In the genomic region with DNA sequence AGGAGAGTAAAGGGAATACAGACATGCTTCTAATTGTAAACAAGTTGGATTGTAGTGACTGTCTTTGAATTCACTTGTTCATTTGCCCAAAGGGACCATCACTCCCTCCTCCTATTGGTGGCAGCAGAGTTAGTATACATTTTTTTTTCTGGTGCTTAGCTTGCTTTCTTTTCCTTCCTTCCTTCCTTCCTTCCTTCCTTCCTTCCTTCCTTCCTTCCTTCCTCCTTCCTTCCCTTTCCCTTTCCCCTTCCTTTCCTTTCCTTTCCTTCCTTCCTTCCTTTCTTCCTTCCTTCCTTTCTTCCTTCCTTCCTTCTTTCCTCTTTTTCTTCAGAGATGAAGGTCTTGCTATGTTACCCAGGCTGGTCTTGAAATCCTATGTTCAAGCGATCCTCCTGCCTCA, we compare ENCODE assay signal across 17 cellular contexts.
DNase-seq lines count a peak whose midpoint lies in the region; ATAC-seq, FAIRE-seq and TF ChIP-seq lines count a peak whose summit lies in the region.
"Had no signal": no experiment of that assay in that cellular context is flagged by ENCODE, and none has a peak within 500 bp of the region (broad histone marks: within the 10 kb centered on the region; RNA-seq: fewer than 3 reads in every experiment).

No MANE protein-coding gene starts in this region.

- no peaks in the 10 kb centered on the region for H3K9me1 ChIP-seq in endothelial cell of umbilical vein (replicated peaks; ENCODE audit: control insufficient read depth, extremely low read depth, insufficient read depth, low read length)

- no peak overlapping the region for H2AFZ ChIP-seq in endothelial cell of umbilical vein (ENCODE audit: low read depth, low read length)

- H3K9me3 ChIP-seq in HEK293 (ENCODE audit: control insufficient read depth, insufficient read depth, low read depth, low read length) (no peaks in the 10 kb centered on the region), endothelial cell of umbilical vein (replicated peaks; ENCODE audit: control insufficient read depth, insufficient read depth, low read length) (no peaks in the 10 kb centered on the region), aorta (ENCODE audit: control insufficient read depth, low read length) (no peaks in the 10 kb centered on the region)
- H3K9me3 ChIP-seq: Caco-2 had no signal

- H3K36me3 ChIP-seq in HEK293 (ENCODE audit: control insufficient read depth in 2 of 2, insufficient read depth in 1 of 2, low read length in 2 of 2), result no peaks in the 10 kb centered on the region
- H3K36me3 ChIP-seq in endothelial cell of umbilical vein (ENCODE audit: control insufficient read depth in 2 of 2, extremely low read depth in 1 of 2, insufficient read depth in 2 of 2, low read length in 2 of 2), result no peaks in the 10 kb centered on the region
- no peaks in the 10 kb centered on the region for H3K36me3 ChIP-seq in aorta (ENCODE audit: control insufficient read depth in 1 of 2, insufficient read depth in 2 of 2, low read length in 1 of 2)

- H3K27me3 Mint-ChIP-seq in activated T-helper 1 cell treated with anti-CD3 and anti-CD28 coated beads, Interleukin-12 subunit alpha, Interleukin-12 subunit beta, Interleukin-2, Interleukin-4 antibody, amounts not matched to agents 30 ng/mL and 10 ng/mL and 1 ng/mL, durations not matched to agents 14 hours and 24 hours and 36 hours (ENCODE audit: insufficient read depth), result no peaks in the 10 kb centered on the region
- H3K27me3 Mint-ChIP-seq: CD4-positive, CD25-positive, alpha-beta regulatory T cell had no signal

- H3K4me1 ChIP-seq in HEK293 (ENCODE audit: control insufficient read depth, insufficient read depth, low read length), result no peaks in the 10 kb centered on the region
- H3K4me1 ChIP-seq in endothelial cell of umbilical vein (ENCODE audit: control insufficient read depth, extremely low read depth, insufficient read depth, low read length), result no peaks in the 10 kb centered on the region
- H3K4me1 ChIP-seq in aorta (ENCODE audit: control insufficient read depth in 1 of 2, insufficient read depth in 2 of 2, low read length in 2 of 2), result no peaks in the 10 kb centered on the region
- H3K4me1 ChIP-seq: Caco-2 had no signal

- dilution Hi-C loops in endothelial cell of umbilical vein (cut with MboI; ENCODE audit: extremely low pct_ligation_motif_present, low sequenced_read_pairs), result no loop called here

- no peaks in the 10 kb centered on the region for H3K36me3 Mint-ChIP-seq in activated T-helper 1 cell treated with anti-CD3 and anti-CD28 coated beads, Interleukin-12 subunit alpha, Interleukin-12 subunit beta, Interleukin-2, Interleukin-4 antibody, amounts not matched to agents 30 ng/mL and 10 ng/mL and 1 ng/mL, durations not matched to agents 14 hours and 24 hours and 36 hours (ENCODE audit: low read depth)
- H3K36me3 Mint-ChIP-seq: CD4-positive, CD25-positive, alpha-beta regulatory T cell; CD8-positive, alpha-beta T cell had no signal

- BruUV-seq in endothelial cell of umbilical vein (replicated peaks; lab: Mats Ljungman, UMichigan), result no TSS peak

- no peak for ATAC-seq in aorta (ENCODE audit: low FRiP score)
- ATAC-seq: CD8-positive, alpha-beta T cell had no signal

- H3K4me3 ChIP-seq in HEK293 (ENCODE audit: low read depth, low read length) (no peak overlapping the region), endothelial cell of umbilical vein (replicated peaks in 1 of 3; ENCODE audit: insufficient read depth in 1 of 3, low read depth in 1 of 3, low read length in 3 of 3) (no peak overlapping the region), aorta (ENCODE audit: low read length in 2 of 2) (no peak overlapping the region)

- no peaks in the 10 kb centered on the region for H4K20me1 ChIP-seq in endothelial cell of umbilical vein (replicated peaks; ENCODE audit: control insufficient read depth, extremely low read depth, insufficient read depth, low read length)

- no peak overlapping the region for H3K4me2 ChIP-seq in endothelial cell of umbilical vein (ENCODE audit: insufficient read depth, low read length)

- H3K27ac ChIP-seq in HEK293 (ENCODE audit: extremely low read depth, low read depth, low read length), result no peak overlapping the region
- H3K27ac ChIP-seq in endothelial cell of umbilical vein (ENCODE audit: insufficient read depth, low read depth, low read length), result no peak overlapping the region
- H3K27ac ChIP-seq in aorta (ENCODE audit: low read depth in 1 of 2, low read length in 2 of 2), result no peak overlapping the region

- CTCF ChIA-PET in HEK293 (lab: Yijun Ruan, JAX), result interaction anchor here (0.6 to 1.0 kb wide), 4 partner anchors 10 to 1041 kb away, joined by 3 to 5 read pairs (median 4); no protein-coding TSS in a partner anchor
- CTCF ChIA-PET in endothelial cell of umbilical vein (lab: Charles Lee), result no interaction called here

- DNase-seq in activated T-helper 1 cell treated with anti-CD3 and anti-CD28 coated beads, Interleukin-12 subunit alpha, Interleukin-12 subunit beta, Interleukin-2, Interleukin-4 antibody, amounts not matched to agents 30 ng/mL and 10 ng/mL and 1 ng/mL, durations not matched to agents 14 hours and 24 hours and 36 hours (ENCODE audit: low spot score), result no peak
- DNase-seq in endothelial cell of umbilical vein (ENCODE audit: low read depth, low spot score) (no peak), pons (ENCODE audit: low spot score) (no peak), aorta (no peak)
- no peak for DNase-seq in stimulated activated CD4-positive, alpha-beta T cell treated with anti-CD3 and anti-CD28 coated beads, Interleukin-4, amount 100 ng/mL, for 1 hour
- DNase-seq: C1 segment of cervical spinal cord; Caco-2; CD4-positive, CD25-positive, alpha-beta regulatory T cell; CD8-positive, alpha-beta T cell; DMS153; DND-41; GOT3; HCEC 1CT had no signal

- no peaks in the 10 kb centered on the region for H3K79me2 ChIP-seq in endothelial cell of umbilical vein (ENCODE audit: control insufficient read depth, insufficient read depth, low read length)

- POLR2A ChIA-PET in HEK293 (lab: Yijun Ruan, JAX), result no interaction called here
- POLR2A ChIA-PET in endothelial cell of umbilical vein (lab: Charles Lee), result no interaction called here

- H3K27me3 ChIP-seq in endothelial cell of umbilical vein (ENCODE audit: control insufficient read depth in 2 of 2, insufficient read depth in 2 of 2, low read length in 2 of 2) (no peaks in the 10 kb centered on the region), aorta (ENCODE audit: control insufficient read depth in 1 of 2, insufficient read depth in 2 of 2, low read length in 1 of 2) (no peaks in the 10 kb centered on the region)

- H3K9me3 Mint-ChIP-seq in activated T-helper 1 cell treated with anti-CD3 and anti-CD28 coated beads, Interleukin-12 subunit alpha, Interleukin-12 subunit beta, Interleukin-2, Interleukin-4 antibody, amounts not matched to agents 30 ng/mL and 10 ng/mL and 1 ng/mL, durations not matched to agents 14 hours and 24 hours and 36 hours, result peaks cover 9% of the 10 kb centered on the region
- H3K9me3 Mint-ChIP-seq: CD8-positive, alpha-beta T cell had no signal

- intact Hi-C loops in activated T-helper 1 cell treated with anti-CD3 and anti-CD28 coated beads, Interleukin-12 subunit alpha, Interleukin-12 subunit beta, Interleukin-2, Interleukin-4 antibody, amounts not matched to agents 30 ng/mL and 10 ng/mL and 1 ng/mL, durations not matched to agents 14 hours and 24 hours and 36 hours (cut with micrococcal nuclease), result no loop called here
- intact Hi-C loops in endothelial cell of umbilical vein (cut with micrococcal nuclease) (no loop called here), aorta (cut with DNase I) (no loop called here)

- TF ChIP-seq POLR2A in endothelial cell of umbilical vein (IDR thresholded peaks at IDR 0.05; ENCODE audit: low read depth, low read length), result no peak

- H3K9ac ChIP-seq in endothelial cell of umbilical vein (replicated peaks; ENCODE audit: extremely low read depth, insufficient read depth, low read length), result no peak overlapping the region

- peaks cover 12% of the 10 kb centered on the region for H3K4me1 Mint-ChIP-seq in activated T-helper 1 cell treated with anti-CD3 and anti-CD28 coated beads, Interleukin-12 subunit alpha, Interleukin-12 subunit beta, Interleukin-2, Interleukin-4 antibody, amounts not matched to agents 30 ng/mL and 10 ng/mL and 1 ng/mL, durations not matched to agents 14 hours and 24 hours and 36 hours (ENCODE audit: low read depth)

- 96 to 99% methylated on average over 1 of the region's 1 CpG for WGBS in aorta, 2 donors

- H3K4me3 Mint-ChIP-seq in activated T-helper 1 cell treated with anti-CD3 and anti-CD28 coated beads, Interleukin-12 subunit alpha, Interleukin-12 subunit beta, Interleukin-2, Interleukin-4 antibody, amounts not matched to agents 30 ng/mL and 10 ng/mL and 1 ng/mL, durations not matched to agents 14 hours and 24 hours and 36 hours, result no peak overlapping the region
- H3K4me3 Mint-ChIP-seq: CD8-positive, alpha-beta T cell had no signal

- H3K27ac Mint-ChIP-seq in activated T-helper 1 cell treated with anti-CD3 and anti-CD28 coated beads, Interleukin-12 subunit alpha, Interleukin-12 subunit beta, Interleukin-2, Interleukin-4 antibody, amounts not matched to agents 30 ng/mL and 10 ng/mL and 1 ng/mL, durations not matched to agents 14 hours and 24 hours and 36 hours, result peak overlapping the region; percentile 42
- H3K27ac Mint-ChIP-seq: CD8-positive, alpha-beta T cell had no signal

- peak; percentile 52 for FAIRE-seq in endothelial cell of umbilical vein (lab: Jason Lieb, UNC)
- FAIRE-seq: G401.6, GM12892, H54 had no signal

- TF ChIP-seq CTCF in HEK293 (tag by site-specific recombination; IDR thresholded peaks at IDR 0.05), result no peak
- TF ChIP-seq CTCF in endothelial cell of umbilical vein (IDR thresholded peaks at IDR 0.05; ENCODE audit: extremely low read depth in 1 of 2, insufficient read depth in 1 of 2, low read depth in 1 of 2, low read length in 2 of 2), result no peak

TF ChIP-seq in endothelial cell of umbilical vein, 7 proteins besides CTCF, POLR2A, EP300 and RAD21:
- TF ChIP-seq EZH2 (IDR thresholded peaks at IDR 0.05; ENCODE audit: borderline replicate concordance, low read depth, low read length, severe bottlenecking), result no peak
- TF ChIP-seq MYC (IDR thresholded peaks at IDR 0.05; ENCODE audit: low read depth, low read length), result no peak
- TF ChIP-seq POLR2AphosphoS5 (IDR thresholded peaks at IDR 0.05; ENCODE audit: insufficient read depth, low read depth, low read length), result no peak
- no peak for TF ChIP-seq GATA2 (IDR thresholded peaks at IDR 0.05; ENCODE audit: insufficient read depth, insufficient read length, low read depth, low read length)
- TF ChIP-seq MAX (IDR thresholded peaks at IDR 0.05; ENCODE audit: insufficient read depth, insufficient read length), result no peak
- no peak for TF ChIP-seq JUN (IDR thresholded peaks at IDR 0.05; ENCODE audit: borderline replicate concordance, insufficient read depth, insufficient read length, low read depth)
- TF ChIP-seq FOS (IDR thresholded peaks at IDR 0.05; ENCODE audit: borderline replicate concordance, insufficient read depth, low read length), result no peak
TF ChIP-seq in endothelial cell of umbilical vein: peak in this region for 0.
